Comparison of ENCODE assay signal across 20 cellular contexts in the genomic region with DNA sequence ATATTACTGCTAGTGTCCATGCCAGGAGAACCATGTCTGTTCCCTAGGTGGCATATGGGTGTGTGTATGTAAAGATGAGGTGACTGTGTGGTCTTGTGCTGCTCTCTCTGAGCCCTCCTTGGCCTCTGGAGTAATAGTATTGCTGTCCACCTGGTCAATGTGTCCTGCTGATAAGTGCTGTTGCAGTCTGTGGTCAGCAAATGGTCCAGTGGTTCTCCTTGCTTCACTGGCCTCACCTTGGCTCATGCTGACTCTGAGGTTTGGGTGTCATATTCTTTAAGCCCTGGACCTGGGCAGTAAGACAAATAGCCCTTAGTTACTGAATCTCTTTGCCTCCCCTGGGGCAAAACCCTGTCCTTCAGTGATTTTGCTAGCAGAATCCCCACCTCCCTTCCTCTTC. TPM values are rescaled to one million over a fixed set of nuclear protein-coding genes. Genes with fewer than 3 reads are reported as not detected.
DNase-seq lines count a peak whose midpoint lies in the region; ATAC-seq, FAIRE-seq and TF ChIP-seq lines count a peak whose summit lies in the region.
"Had no signal": no experiment of that assay in that cellular context is flagged by ENCODE, and none has a peak within 500 bp of the region (broad histone marks: within the 10 kb centered on the region; RNA-seq: fewer than 3 reads in every experiment).

No MANE protein-coding gene starts in this region.

- CTCF ChIA-PET in IMR-90 (lab: Yijun Ruan, JAX): interaction anchor here (0.5 to 0.7 kb wide), 2 partner anchors 11 to 90 kb away, joined by 4 read pairs; no protein-coding TSS in a partner anchor

- peak overlapping the region; percentile 8; the same call in 1 of the 2 replicates for H3K23ac ChIP-seq in IMR-90 (ENCODE audit: low read depth, low read length)

- H2BK15ac ChIP-seq in IMR-90 (ENCODE audit: low read depth, low read length): no peak overlapping the region

- no peak for TF ChIP-seq CTCF in IMR-90 (conservative IDR thresholded peaks at IDR 0.05; ENCODE audit: low read depth, low read length)
- no peak for TF ChIP-seq CTCF in parathyroid adenoma (IDR thresholded peaks at IDR 0.05)
- TF ChIP-seq CTCF in gastrocnemius medialis (IDR thresholded peaks at IDR 0.05 in 4 of 5, conservative IDR thresholded peaks at IDR 0.05 in 1 of 5): no peak
- TF ChIP-seq CTCF in heart right ventricle (IDR thresholded peaks at IDR 0.05): no peak

- peaks cover 14 to 42% of the 10 kb centered on the region in 2 experiments for H3K79me1 ChIP-seq in IMR-90 (ENCODE audit: low read depth in 1 of 2, low read length in 2 of 2)

- H3K27ac ChIP-seq in IMR-90 (ENCODE audit: insufficient read depth, low read length) (no peak overlapping the region), parathyroid adenoma (peak overlapping the region; percentile 37), gastrocnemius medialis (no peak overlapping the region), heart right ventricle (no peak overlapping the region)
- H3K27ac ChIP-seq: BLaER1, HL-60 had no signal

- POLR2A ChIA-PET in IMR-90 (lab: Charles Lee; ENCODE audit: unreplicated experiment): no interaction called here

- H3K4ac ChIP-seq in IMR-90 (ENCODE audit: low read depth, low read length): no peak overlapping the region

- dilution Hi-C loops in IMR-90 (cut with HindIII; ENCODE audit: low sequenced_read_pairs, unreplicated experiment): no loop called here

- H3K18ac ChIP-seq in IMR-90 (ENCODE audit: low read depth, low read length): no peak overlapping the region

- no peak for TF ChIP-seq POLR2A in IMR-90 (IDR thresholded peaks at IDR 0.05; ENCODE audit: low read depth, low read length)
- TF ChIP-seq POLR2A in gastrocnemius medialis (IDR thresholded peaks at IDR 0.05): no peak

- no TSS peak for BruUV-seq in IMR-90 (replicated peaks; lab: Mats Ljungman, UMichigan)

- H3K79me2 ChIP-seq in parathyroid adenoma: peaks cover 7% of the 10 kb centered on the region

- H3K4me3 ChIP-seq in IMR-90 (ENCODE audit: insufficient read depth, low read depth, low read length) (no peak overlapping the region), parathyroid adenoma (ENCODE audit: low read depth, low read length) (no peak overlapping the region), gastrocnemius medialis (no peak overlapping the region), heart right ventricle (no peak overlapping the region)
- H3K4me3 ChIP-seq: BLaER1, K562 had no signal

- H3K9me1 ChIP-seq in IMR-90 (ENCODE audit: insufficient read depth, low read length): peaks cover 3% of the 10 kb centered on the region; the same call in 1 of the 2 replicates

- H3K9ac ChIP-seq in IMR-90 (ENCODE audit: low read depth, low read length) (no peak overlapping the region), parathyroid adenoma (no peak overlapping the region)
- H3K9ac ChIP-seq: BLaER1 had no signal

- peaks cover 17% of the 10 kb centered on the region for H3K9me3 ChIP-seq in IMR-90 (ENCODE audit: control insufficient read depth, insufficient read depth, low read length)
- no peaks in the 10 kb centered on the region for H3K9me3 ChIP-seq in parathyroid adenoma (ENCODE audit: control insufficient read depth, low read length)
- peaks cover 0 to 22% (median 0%) of the 10 kb centered on the region in 3 donors for H3K9me3 ChIP-seq in gastrocnemius medialis
- peaks cover 0 to 35% (median 16%) of the 10 kb centered on the region in 11 donors for H3K9me3 ChIP-seq in heart right ventricle

- H4K8ac ChIP-seq in IMR-90 (ENCODE audit: low read depth in 2 of 2, low read length in 2 of 2): no peak overlapping the region

- DNase-seq in IMR-90 (no peak), kidney glomerular epithelial cell (lab: John Stamatoyannopoulos, UW) (peak; percentile 41), urothelium cell line (ENCODE audit: low spot score) (no peak), gastrocnemius medialis (no peak), heart right ventricle (no peak)
- DNase-seq in stimulated activated naive CD4-positive, alpha-beta T cell (lab: John Stamatoyannopoulos, UW): no peak
- DNase-seq: Calu3; CD4-positive, alpha-beta memory T cell; DMS79 treated with DMSO at 0.1 percent for 48 hours; GF-D8; GOT3; H7; HFFc6 had no signal

- no peaks in the 10 kb centered on the region for H3K27me3 ChIP-seq in IMR-90 (ENCODE audit: control insufficient read depth, insufficient read depth, low read length)
- H3K27me3 ChIP-seq in parathyroid adenoma (ENCODE audit: control insufficient read depth, insufficient read depth, low read length): no peaks in the 10 kb centered on the region
- no peaks in the 10 kb centered on the region for H3K27me3 ChIP-seq in gastrocnemius medialis
- no peaks in the 10 kb centered on the region for H3K27me3 ChIP-seq in heart right ventricle
- H3K27me3 ChIP-seq: BLaER1 had no signal

- in situ Hi-C loops in IMR-90 (cut with MboI; ENCODE audit: low sequenced_read_pairs) (no loop called here), gastrocnemius medialis (cut with MboI; ENCODE audit: low sequenced_read_pairs in 4 of 4) (no loop called here)

- intact Hi-C loops in IMR-90 (cut with micrococcal nuclease) (no loop called here), gastrocnemius medialis (cut with DNase I; ENCODE audit: low total_unique reads) (no loop called here), heart right ventricle (cut with DNase I) (no loop called here)

- no peak overlapping the region for H2BK120ac ChIP-seq in IMR-90 (ENCODE audit: low read depth, low read length)

- H3K36me3 ChIP-seq in IMR-90 (ENCODE audit: control insufficient read depth, insufficient read depth, low read length) (peaks cover 7% of the 10 kb centered on the region; the same call in 1 of the 2 replicates), parathyroid adenoma (ENCODE audit: control insufficient read depth, insufficient read depth, low read length) (no peaks in the 10 kb centered on the region), gastrocnemius medialis (no peaks in the 10 kb centered on the region), heart right ventricle (peaks cover 0 to 7% (median 0%) of the 10 kb centered on the region in 9 donors)

- H4K20me1 ChIP-seq in IMR-90 (ENCODE audit: insufficient read depth, low read length): peaks cover 12% of the 10 kb centered on the region; the same call in 1 of the 2 replicates
- H4K20me1 ChIP-seq: BLaER1 had no signal

- H2AK9ac ChIP-seq in IMR-90 (replicated peaks; ENCODE audit: low read depth, low read length, poor library complexity): no peak overlapping the region

- no peak overlapping the region for H4K91ac ChIP-seq in IMR-90 (ENCODE audit: insufficient read depth, low read depth, low read length)

- no peak overlapping the region for H3K56ac ChIP-seq in IMR-90 (ENCODE audit: extremely low read depth, insufficient read depth, low read length)

- no peak overlapping the region for H2AFZ ChIP-seq in IMR-90 (replicated peaks; ENCODE audit: low read length, poor library complexity)
- H2AFZ ChIP-seq in parathyroid adenoma: peak overlapping the region; percentile 10

- FAIRE-seq in urothelium cell line (lab: Jason Lieb, UNC): peak; percentile 66
- FAIRE-seq: A204.1, K562 had no signal

- peak overlapping the region; percentile 20; the same call in 1 of the 2 replicates for H2AK5ac ChIP-seq in IMR-90 (ENCODE audit: low read depth, low read length)

- H4K5ac ChIP-seq in IMR-90 (ENCODE audit: low read depth, low read length): no peak overlapping the region

- H3K4me1 ChIP-seq in IMR-90 (ENCODE audit: control insufficient read depth, insufficient read depth, low read length) (peaks cover 2% of the 10 kb centered on the region), parathyroid adenoma (peaks cover 15% of the 10 kb centered on the region), gastrocnemius medialis (no peaks in the 10 kb centered on the region), heart right ventricle (peaks cover 0 to 9% (median 0%) of the 10 kb centered on the region in 9 donors)
- H3K4me1 ChIP-seq: BLaER1 had no signal

- 0 out of 2 replicates have a peak overlapping the region, but pooled peaks have one; percentile 9 for H3K14ac ChIP-seq in IMR-90 (replicated peaks; ENCODE audit: low read depth, low read length)

- no peak overlapping the region for H3K4me2 ChIP-seq in IMR-90 (ENCODE audit: low read depth, low read length)
- H3K4me2 ChIP-seq in parathyroid adenoma (ENCODE audit: low read length): peak overlapping the region; percentile 39
- H3K4me2 ChIP-seq: BLaER1 had no signal

- no peak for TF ChIP-seq RAD21 in IMR-90 (IDR thresholded peaks at IDR 0.05; ENCODE audit: low read length)

- no peak overlapping the region for H2BK20ac ChIP-seq in IMR-90 (ENCODE audit: low read depth, low read length)

- ATAC-seq in IMR-90 (ENCODE audit: low read depth): no peak
- ATAC-seq in HG02798 (IDR thresholded peaks at IDR 0.05; ENCODE audit: poor library complexity, unreplicated experiment): no peak
- no peak for ATAC-seq in gastrocnemius medialis
- no peak for ATAC-seq in heart right ventricle
- ATAC-seq: HCT116, K562 had no signal

- no peak overlapping the region for H2BK5ac ChIP-seq in IMR-90 (ENCODE audit: low read depth, low read length, poor library complexity, severe bottlenecking)

TF ChIP-seq in IMR-90, 13 proteins besides CTCF, POLR2A, EP300 and RAD21 (continues in another document):
- TF ChIP-seq ELK1 (IDR thresholded peaks at IDR 0.05; ENCODE audit: borderline replicate concordance, low read depth, low read length) (no peak), USF2 (IDR thresholded peaks at IDR 0.05; ENCODE audit: low read depth, low read length) (no peak), CEBPB (IDR thresholded peaks at IDR 0.05; ENCODE audit: low read depth, low read length) (no peak), SMC3 (IDR thresholded peaks at IDR 0.05; ENCODE audit: low read depth, low read length) (no peak)

RNA-seq across cellular contexts. Expression of gene TPST1, which starts 56.8 kb away (rescaled TPM):
- total RNA-seq in IMR-90 (2012; rRNA removed) (49.7 and 58.6 TPM in 2 replicates), gastrocnemius medialis (1 to 10 TPM; 1.4 to 3.7 (median 3.0) TPM), heart right ventricle (1 to 10 TPM; 2.7 to 7.3 (median 4.7) TPM)
- polyA plus RNA-seq in IMR-90 (2012; rRNA removed) (35.2 and 37.7 TPM in 2 replicates), heart right ventricle (1 to 10 TPM; 2.0 to 5.7 TPM)
- 32.9 and 42.3 TPM in 2 replicates for polyA plus RNA-seq in IMR-90 (2012; cell fraction: cytosol; rRNA removed)
- 11.1 and 42.8 TPM in 2 replicates for polyA plus RNA-seq in IMR-90 (2012; cell fraction: nucleus; rRNA removed; ENCODE audit: low replicate concordance)
